8 cellular contexts compared by ENCODE assay signal in the genomic region with DNA sequence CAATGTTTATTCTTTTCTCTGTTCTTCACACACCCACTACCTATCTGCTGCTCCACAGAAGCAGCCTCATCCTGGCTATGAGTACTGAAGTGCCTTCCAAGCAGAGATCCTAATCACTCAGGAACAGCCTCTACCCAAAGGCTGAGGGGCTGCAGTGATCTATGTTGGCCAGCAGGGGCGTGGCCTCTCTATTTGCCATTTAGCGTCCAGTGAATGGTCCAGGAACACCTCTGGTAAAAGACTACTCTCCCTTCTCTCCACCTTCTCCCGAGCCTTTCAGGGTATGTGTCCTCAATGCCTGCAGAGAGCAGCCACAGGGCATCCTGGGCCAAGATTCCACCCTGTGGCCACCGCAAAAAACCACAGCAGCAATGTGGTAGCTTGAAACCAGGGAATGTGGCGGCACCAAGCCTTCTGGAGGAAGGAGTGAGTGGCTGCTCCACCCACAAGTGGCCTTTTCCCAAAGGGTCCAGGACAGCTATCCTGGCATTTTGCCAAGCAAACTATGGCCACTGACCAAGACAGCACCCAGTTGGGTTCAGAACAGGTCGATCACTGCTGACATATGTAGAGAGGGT.
DNase-seq lines count a peak whose midpoint lies in the region; ATAC-seq, FAIRE-seq and TF ChIP-seq lines count a peak whose summit lies in the region.

No MANE protein-coding gene starts in this region.

- ATAC-seq in PC-3 (peak; percentile 66), GM12878 (peak; percentile 82)

- CTCF ChIA-PET in PC-3 (lab: Charles Lee): interaction anchor here (0.6 to 1.6 kb wide), 2 partner anchors 280 to 322 kb away, joined by 4 to 5 read pairs; no protein-coding TSS in a partner anchor
- CTCF ChIA-PET in GM12878 (lab: Yijun Ruan, JAX): interaction anchor here (1.1 to 8.4 kb wide), 16 partner anchors 10 to 406 kb away, joined by 3 to 163 read pairs (median 5); no protein-coding TSS in a partner anchor

- H3K9me2 ChIP-seq in PC-3 (replicated peaks; ENCODE audit: low read length): no peaks in the 10 kb centered on the region

- intact Hi-C loops in PC-3 (cut with micrococcal nuclease): loop anchor here (2.0 to 10.0 kb wide), 3 partner anchors 164 to 646 kb away; a partner anchor contains a TSS
- intact Hi-C loops in GM12878 (cut with micrococcal nuclease; ENCODE audit: unreplicated experiment): loop anchor here (1.0 kb wide), 1 partner anchor 389 kb away; no protein-coding TSS in a partner anchor

- H3K4me2 ChIP-seq in PC-3 (ENCODE audit: low read length): no peak overlapping the region
- H3K4me2 ChIP-seq in GM12878 (ENCODE audit: control insufficient read depth, insufficient read depth): no peak overlapping the region

- TF ChIP-seq RAD21 in GM12878 (IDR thresholded peaks at IDR 0.05; ENCODE audit: insufficient read depth, low read depth, low read length) (peak; percentile 20; the same call in 1 of the 2 replicates), liver (IDR thresholded peaks at IDR 0.05) (peak; percentile 27 to 70)

- TF ChIP-seq EP300 in GM12878 (IDR thresholded peaks at IDR 0.05; ENCODE audit: borderline replicate concordance in 1 of 2, control insufficient read depth in 1 of 2, low read depth in 2 of 2, low read length in 2 of 2): no peak
- no peak for TF ChIP-seq EP300 in tibial nerve (IDR thresholded peaks at IDR 0.05)

- no peaks in the 10 kb centered on the region for H3F3A ChIP-seq in PC-3 (ENCODE audit: low read length, unreplicated experiment)

- H3K79me2 ChIP-seq in PC-3 (ENCODE audit: low read length) (no peaks in the 10 kb centered on the region), GM12878 (ENCODE audit: control insufficient read depth, insufficient read depth, low read length) (no peaks in the 10 kb centered on the region)

- FAIRE-seq in GM12878 (lab: Jason Lieb, UNC): peak; percentile 41

- H3K36me3 ChIP-seq in PC-3 (ENCODE audit: low read depth, low read length) (no peaks in the 10 kb centered on the region), GM12878 (ENCODE audit: control insufficient read depth in 2 of 2, insufficient read depth in 2 of 2, low read length in 1 of 2) (no peaks in the 10 kb centered on the region), liver (ENCODE audit: control insufficient read depth in 4 of 4, insufficient read depth in 3 of 4, low read depth in 1 of 4, low read length in 3 of 4) (no peaks in the 10 kb centered on the region), tibial nerve (no peaks in the 10 kb centered on the region)

- H3K9ac ChIP-seq in PC-3 (ENCODE audit: low read length) (no peak overlapping the region), GM12878 (ENCODE audit: control insufficient read depth, insufficient read depth, low read length) (no peak overlapping the region), liver (ENCODE audit: low read depth in 1 of 2, low read length in 2 of 2) (no peak overlapping the region)

- H3K27me3 ChIP-seq in PC-3 (ENCODE audit: low read length) (no peaks in the 10 kb centered on the region), GM12878 (replicated peaks in 1 of 2; ENCODE audit: control insufficient read depth in 2 of 2, insufficient read depth in 2 of 2, low read length in 1 of 2) (peaks cover 0 to 6% of the 10 kb centered on the region in 2 experiments; a peak in 2 of 4 replicates), liver (ENCODE audit: control insufficient read depth in 4 of 4, insufficient read depth in 4 of 4, low read length in 3 of 4) (no peaks in the 10 kb centered on the region), tibial nerve (no peaks in the 10 kb centered on the region)

- H3K27ac ChIP-seq in PC-3 (ENCODE audit: low read length) (no peak overlapping the region), GM12878 (ENCODE audit: control insufficient read depth, insufficient read depth) (no peak overlapping the region), liver (ENCODE audit: low read depth in 1 of 2, low read length in 2 of 2) (no peak overlapping the region), tibial nerve (no peak overlapping the region)

- peak; percentile 97 for TF ChIP-seq CTCF in PC-3 (conservative IDR thresholded peaks at IDR 0.05; ENCODE audit: low read depth, low read length)
- peak; percentile 56 to 85 (median 82) for TF ChIP-seq CTCF in GM12878 (IDR thresholded peaks at IDR 0.05 in 2 of 3, conservative IDR thresholded peaks at IDR 0.05 in 1 of 3; ENCODE audit: control insufficient read depth in 2 of 3, extremely low read depth in 1 of 3, insufficient read depth in 1 of 3, low read depth in 3 of 3, low read length in 3 of 3)
- peak; percentile 65 for TF ChIP-seq CTCF in liver (IDR thresholded peaks at IDR 0.05; ENCODE audit: low read depth, low read length, missing input control)
- TF ChIP-seq CTCF in tibial nerve (IDR thresholded peaks at IDR 0.05): peak; percentile 57 to 70 (median 62)

- TF ChIP-seq POLR2A in GM12878 (IDR thresholded peaks at IDR 0.05; ENCODE audit: low read depth, low read length): no peak
- TF ChIP-seq POLR2A in tibial nerve (IDR thresholded peaks at IDR 0.05): no peak

- 46% methylated on average over 6 of the region's 6 CpGs for WGBS in GM12878 (ENCODE audit: insufficient coverage, insufficient replicate concordance, low lambda C conversion rate, missing lambda C conversion rate)
- WGBS in liver: 51% methylated on average over 6 of the region's 6 CpGs
- WGBS in tibial nerve, 2 donors: 45 to 59% methylated on average over 6 of the region's 6 CpGs

- H3K9me3 ChIP-seq in PC-3 (ENCODE audit: low read length) (no peaks in the 10 kb centered on the region), GM12878 (replicated peaks; ENCODE audit: control insufficient read depth, insufficient read depth, low read length) (no peaks in the 10 kb centered on the region), liver (ENCODE audit: control insufficient read depth in 4 of 4, low read length in 3 of 4) (no peaks in the 10 kb centered on the region), tibial nerve (no peaks in the 10 kb centered on the region)

- DNase-seq in NCI-H2107 treated with DMSO at 0.1 percent for 48 hours (lab: John Stamatoyannopoulos, UW; ENCODE audit: unreplicated experiment) (peak; percentile 24), NCI-H2107 (lab: John Stamatoyannopoulos, UW) (no peak), HCEC 1CT (peak; percentile 48), PC-3 (peak; percentile 79), GM12878 (ENCODE audit: low read depth, low spot score) (no peak), tibial nerve (ENCODE audit: low spot score in 2 of 2) (no peak), hippocampal formation (lab: John Stamatoyannopoulos, UW) (no peak)

- H2AFZ ChIP-seq in PC-3 (ENCODE audit: low read length): 0 out of 2 replicates have a peak overlapping the region, but pooled peaks have one; percentile 5
- no peak overlapping the region for H2AFZ ChIP-seq in GM12878 (ENCODE audit: control insufficient read depth, low read depth, low read length)

- POLR2A ChIA-PET in PC-3 (lab: Charles Lee; ENCODE audit: unreplicated experiment): no interaction called here
- POLR2A ChIA-PET in GM12878 (lab: Charles Lee): no interaction called here

- BruUV-seq in PC-3 (replicated peaks; lab: Mats Ljungman, UMichigan) (no TSS peak), GM12878 (replicated peaks; lab: Mats Ljungman, UMichigan) (no TSS peak)

- H3K4me3 ChIP-seq in PC-3 (ENCODE audit: low read length): no peak overlapping the region
- H3K4me3 ChIP-seq in GM12878: no peak overlapping the region
- no peak overlapping the region for H3K4me3 ChIP-seq in liver (ENCODE audit: low read depth in 1 of 3, low read length in 3 of 3)
- H3K4me3 ChIP-seq in tibial nerve: no peak overlapping the region

- SMC1A ChIA-PET in GM12878 (lab: Charles Lee; ENCODE audit: uncharacterized antibody, unreplicated experiment): interaction anchor here (1.1 to 5.2 kb wide), 5 partner anchors 10 to 284 kb away, joined by 3 to 54 read pairs (median 4); no protein-coding TSS in a partner anchor

- H4K20me1 ChIP-seq in PC-3 (ENCODE audit: low read length) (no peaks in the 10 kb centered on the region), GM12878 (ENCODE audit: control insufficient read depth, insufficient read depth) (no peaks in the 10 kb centered on the region)

- RAD21 ChIA-PET in GM12878 (lab: Charles Lee; ENCODE audit: unreplicated experiment): interaction anchor here (0.9 to 4.9 kb wide), 6 partner anchors 77 to 389 kb away, joined by 3 to 43 read pairs (median 3); no protein-coding TSS in a partner anchor

- H3K4me1 ChIP-seq in PC-3 (ENCODE audit: insufficient read depth, low read length) (peaks cover 5% of the 10 kb centered on the region), GM12878 (ENCODE audit: control insufficient read depth, insufficient read depth, low read length) (no peaks in the 10 kb centered on the region), liver (ENCODE audit: control insufficient read depth in 4 of 4, insufficient read depth in 4 of 4, low read length in 3 of 4) (peaks cover 0 to 3% (median 1%) of the 10 kb centered on the region in 4 donors), tibial nerve (peaks cover 0 to 20% (median 4%) of the 10 kb centered on the region in 4 donors)

- in situ Hi-C loops in GM12878 (cut with MboI): loop anchor here (5.0 kb wide), 1 partner anchor 289 kb away; no protein-coding TSS in a partner anchor

TF ChIP-seq in GM12878, 131 proteins besides CTCF, POLR2A, EP300 and RAD21 (continues in another document):
- TF ChIP-seq POLR2AphosphoS2 (IDR thresholded peaks at IDR 0.05; ENCODE audit: low read depth, low read length): no peak
- no peak for TF ChIP-seq NFYA (IDR thresholded peaks at IDR 0.05; ENCODE audit: borderline replicate concordance, low read depth, low read length)
- no peak for TF ChIP-seq RUNX3 (IDR thresholded peaks at IDR 0.05; ENCODE audit: low read length)
- no peak for TF ChIP-seq FOS (IDR thresholded peaks at IDR 0.05; ENCODE audit: borderline replicate concordance, extremely low read depth, insufficient read length)

TF ChIP-seq in liver, 16 proteins besides CTCF, POLR2A, EP300 and RAD21 (continues in another document):
- TF ChIP-seq, protein P1, sequence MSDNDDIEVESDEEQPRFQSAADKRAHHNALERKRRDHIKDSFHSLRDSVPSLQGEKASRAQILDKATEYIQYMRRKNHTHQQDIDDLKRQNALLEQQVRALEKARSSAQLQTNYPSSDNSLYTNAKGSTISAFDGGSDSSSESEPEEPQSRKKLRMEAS (IDR thresholded peaks at IDR 0.05): no peak
- no peak for TF ChIP-seq GABPA (IDR thresholded peaks at IDR 0.05 in 1 of 2, conservative IDR thresholded peaks at IDR 0.05 in 1 of 2)

Comparison
In these comparisons a context has a peak if more than half of its experiments do, and no peak if none do; other contexts are left out.
1. DNase-seq: peak in NCI-H2107 treated with DMSO at 0.1 percent for 48 hours (single experiment), HCEC 1CT (single experiment) and PC-3 (single experiment); none in NCI-H2107 (single experiment), GM12878 (single experiment), tibial nerve (0 of 2) and hippocampal formation (0 of 2).
2. Peak in every context shown above with its lines, with median percentiles within 50 percentile points of each other: CTCF ChIP-seq.